ENCODE assay signal across 16 cellular contexts in the genomic region with DNA sequence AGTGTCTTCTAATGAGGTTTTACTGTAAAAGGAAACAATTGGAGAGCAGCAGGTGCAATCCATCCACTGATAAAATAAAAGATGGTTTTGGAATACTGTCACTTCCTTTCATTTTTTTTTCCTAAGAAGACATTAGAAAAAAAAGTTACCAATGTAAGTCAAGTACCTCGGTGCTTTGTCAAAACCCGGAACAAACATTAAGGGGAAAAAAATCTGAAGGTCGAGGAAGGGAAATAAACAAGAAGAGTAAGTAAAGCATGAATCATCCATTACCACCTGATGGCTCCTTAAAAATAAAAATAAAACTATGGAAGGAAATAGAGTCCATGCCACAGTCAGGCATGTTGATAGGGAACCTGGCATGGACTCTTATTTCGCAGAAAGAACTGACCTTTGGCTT. TPM values are rescaled to one million over a fixed set of nuclear protein-coding genes. Genes with fewer than 3 reads are reported as not detected.
A peak's percentile ranks its signal among the peaks of the same experiment; 100 is the strongest.
DNase-seq lines count a peak whose midpoint lies in the region; ATAC-seq, FAIRE-seq and TF ChIP-seq lines count a peak whose summit lies in the region.
"Had no signal": no experiment of that assay in that cellular context is flagged by ENCODE, and none has a peak within 500 bp of the region (broad histone marks: within the 10 kb centered on the region; RNA-seq: fewer than 3 reads in every experiment).

No MANE protein-coding gene starts in this region.

- no peak for ATAC-seq in left cardiac atrium
- ATAC-seq: A549, HCT116 had no signal

- H3K4me1 ChIP-seq in small intestine (ENCODE audit: control insufficient read depth in 2 of 2, insufficient read depth in 1 of 2, low read depth in 1 of 2, low read length in 1 of 2) (no peaks in the 10 kb centered on the region), stomach (no peaks in the 10 kb centered on the region)
- H3K4me1 ChIP-seq: A549, BE2C had no signal

- no peak for TF ChIP-seq POLR2A in stomach (IDR thresholded peaks at IDR 0.05)

- H3K27ac ChIP-seq in small intestine (ENCODE audit: low read depth in 1 of 2, low read length in 1 of 2) (no peak overlapping the region), stomach (no peak overlapping the region)
- H3K27ac ChIP-seq: A549, C4-2B had no signal

- DNase-seq in DMS53 treated with DMSO at 0.1 percent for 48 hours (lab: John Stamatoyannopoulos, UW; ENCODE audit: unreplicated experiment) (peak; percentile 44), M059J (ENCODE audit: low read depth) (peak; percentile 60), dermis blood vessel endothelial cell (peak; percentile 53), small intestine (peak; percentile 33), stomach (no peak), left cardiac atrium (no peak)
- no peak for DNase-seq in activated CD4-positive, CD25-positive, alpha-beta regulatory T cell (lab: John Stamatoyannopoulos, UW)
- DNase-seq: BE2C; CD4-positive, alpha-beta memory T cell; DND-41; GF-D8 had no signal

- H3K9me3 ChIP-seq in small intestine (ENCODE audit: control insufficient read depth, low read depth) (no peaks in the 10 kb centered on the region), stomach (no peaks in the 10 kb centered on the region)
- H3K9me3 ChIP-seq: A549, BE2C had no signal

- no peak for TF ChIP-seq CTCF in stomach (IDR thresholded peaks at IDR 0.05)

- H3K27me3 ChIP-seq in small intestine (ENCODE audit: control insufficient read depth in 2 of 2, insufficient read depth in 2 of 2, low read length in 2 of 2): no peaks in the 10 kb centered on the region
- H3K27me3 ChIP-seq in stomach: no peaks in the 10 kb centered on the region
- H3K27me3 ChIP-seq: BE2C had no signal

- intact Hi-C loops in stomach (cut with DNase I; ENCODE audit: low total_unique reads): no loop called here
- intact Hi-C loops in left cardiac atrium (cut with DNase I): loop anchor here in 1 of 2 donors (10.0 kb wide), 1 partner anchor 119 kb away; no protein-coding TSS in a partner anchor

- 19 to 61% (median 50%) methylated on average over 4 of the region's 4 CpGs for WGBS in small intestine, 3 donors
- 58 to 71% (median 61%) methylated on average over 4 of the region's 4 CpGs for WGBS in stomach, 5 donors

- H3K36me3 ChIP-seq in small intestine (ENCODE audit: control insufficient read depth in 2 of 2, insufficient read depth in 2 of 2, low read length in 2 of 2) (no peaks in the 10 kb centered on the region), stomach (no peaks in the 10 kb centered on the region)
- H3K36me3 ChIP-seq: BE2C had no signal

- no peak for TF ChIP-seq EP300 in stomach (IDR thresholded peaks at IDR 0.05)

- no peak overlapping the region for H3K4me3 ChIP-seq in small intestine (ENCODE audit: low read depth in 1 of 2, low read length in 2 of 2)
- no peak overlapping the region for H3K4me3 ChIP-seq in stomach
- H3K4me3 ChIP-seq: A549 had no signal

- FAIRE-seq in small intestine (lab: Jason Lieb, UNC): no peak
- FAIRE-seq: A549, H1 had no signal

RNA-seq across cellular contexts. Expression of gene XPNPEP2, which starts 15.3 kb away (rescaled TPM):
- total RNA-seq in M059J (2014; rRNA removed; shearing (Covaris generic)): not detected in 2 replicates
- total RNA-seq in dermis blood vessel endothelial cell (not detected in 2 replicates), stomach (10 to 100 TPM in 1 of 5 donors, 1 to 10 TPM in 3, under 1 TPM in 1; 0.72 to 16.3 (median 2.2) TPM), left cardiac atrium (1 to 10 TPM; 2.0 to 2.5 TPM)
- polyA plus RNA-seq in small intestine (10 to 100 TPM; 27.0 to 80.1 (median 27.3) TPM), stomach (1 to 10 TPM in 1 of 3 donors, under 1 TPM in 2; 0.33 to 1.2 (median 0.92) TPM)
- total RNA-seq: H1 had no signal
- polyA plus RNA-seq: A549 had no signal

RNA-seq across cellular contexts. Expression of gene SASH3, which starts 56.2 kb away (rescaled TPM):
- not detected in 2 replicates for total RNA-seq in M059J (2014; rRNA removed; shearing (Covaris generic))
- total RNA-seq in dermis blood vessel endothelial cell: not detected in 2 replicates
- 10 to 100 TPM in 1 of 3 donors, 1 to 10 TPM in 2; 3.8 to 11.1 (median 7.0) TPM for polyA plus RNA-seq in small intestine
- total RNA-seq in stomach: 10 to 100 TPM in 1 of 5 donors, 1 to 10 TPM in 2, under 1 TPM in 1, not detected in 1; 0.58 to 10.7 (median 3.3) TPM
- 10 to 100 TPM in 1 of 3 donors, 1 to 10 TPM in 2; 3.5 to 12.1 (median 6.7) TPM for polyA plus RNA-seq in stomach
- total RNA-seq in left cardiac atrium: 1 to 10 TPM; 5.8 to 9.2 TPM
- total RNA-seq: H1 had no signal
- polyA plus RNA-seq: A549, AG04450, H1 had no signal

Comparison
In these comparisons a context has a peak if more than half of its experiments do, and no peak if none do; other contexts are left out.
1. DNase-seq: peak in DMS53 treated with DMSO at 0.1 percent for 48 hours (single experiment), M059J (single experiment), dermis blood vessel endothelial cell (single experiment) and small intestine (single experiment); none in activated CD4-positive, CD25-positive, alpha-beta regulatory T cell (0 of 4), stomach (single experiment) and left cardiac atrium (single experiment).